9 cellular contexts compared by ENCODE assay signal in genomic region chr17:3710951-3711383, GRCh38.
DNase-seq lines count a peak whose midpoint lies in the region; ATAC-seq and TF ChIP-seq lines count a peak whose summit lies in the region.
"Had no signal": no experiment of that assay in that cellular context is flagged by ENCODE, and none has a peak within 500 bp of the region (broad histone marks: within the 10 kb centered on the region; RNA-seq: fewer than 3 reads in every experiment).

No MANE protein-coding gene starts in this region.

- DNase-seq in DMS53 (lab: John Stamatoyannopoulos, UW) (peak; percentile 39), DMS53 treated with DMSO at 0.1 percent for 48 hours (lab: John Stamatoyannopoulos, UW; ENCODE audit: unreplicated experiment) (no peak), NCI-H2081 (lab: John Stamatoyannopoulos, UW) (no peak), HK-2 (ENCODE audit: unreplicated experiment) (no peak)
- DNase-seq in activated naive CD8-positive, alpha-beta T cell treated with anti-CD3 and anti-CD28 coated beads, Interleukin-2, amount 50 U/mL, for 16 hours (ENCODE audit: low read depth, low spot score) = peak; percentile 49
- DNase-seq in stimulated activated CD4-positive, alpha-beta T cell treated with anti-CD3 and anti-CD28 coated beads, Interleukin-15, amount 100 ng/mL, for 1 hour (ENCODE audit: low read depth in 1 of 2, low spot score in 1 of 2) = peak; percentile 13 to 50

- no peaks in the 10 kb centered on the region for H4K20me1 ChIP-seq in SU-DHL-6 (ENCODE audit: low read depth, low read length)

- peak overlapping the region; percentile 29 for H3K4me2 ChIP-seq in SU-DHL-6 (ENCODE audit: low read depth, low read length, poor library complexity, severe bottlenecking)

- peaks cover 7% of the 10 kb centered on the region; the same call in 1 of the 2 replicates for H3K36me3 ChIP-seq in SU-DHL-6 (ENCODE audit: low read length)

- no peak for TF ChIP-seq CTCF in SU-DHL-6 (IDR thresholded peaks at IDR 0.05; ENCODE audit: insufficient read depth, low read length, poor library complexity, severe bottlenecking)

- no peak overlapping the region for H2AFZ ChIP-seq in SU-DHL-6 (ENCODE audit: low read depth, low read length, severe bottlenecking)

- H3K27me3 ChIP-seq in SU-DHL-6 (ENCODE audit: low read length) = no peaks in the 10 kb centered on the region

- H3K4me3 ChIP-seq in SU-DHL-6 (ENCODE audit: insufficient read depth, low read length, poor library complexity, severe bottlenecking) = no peak overlapping the region

- H3K27ac ChIP-seq in SU-DHL-6 (ENCODE audit: low read depth, low read length) = peak overlapping the region; percentile 60
- H3K27ac ChIP-seq: 22Rv1 had no signal

- H3K9ac ChIP-seq in SU-DHL-6 (ENCODE audit: low read length) = no peak overlapping the region

- ATAC-seq in HG03095 (IDR thresholded peaks at IDR 0.05; ENCODE audit: unreplicated experiment) = peak; percentile 84

- peaks cover 21% of the 10 kb centered on the region for H3F3A ChIP-seq in SU-DHL-6 (ENCODE audit: insufficient read depth)

- no peaks in the 10 kb centered on the region for H3K79me2 ChIP-seq in SU-DHL-6 (ENCODE audit: insufficient read depth, low read length)

- no peaks in the 10 kb centered on the region for H3K9me3 ChIP-seq in SU-DHL-6 (ENCODE audit: insufficient read depth, low read length)

- H3K9me2 ChIP-seq in SU-DHL-6 (replicated peaks; ENCODE audit: insufficient read depth, low read length) = no peaks in the 10 kb centered on the region

Comparison
In these comparisons a context has a peak if more than half of its experiments do, and no peak if none do; other contexts are left out.
1. DNase-seq: peak in DMS53 (single experiment), activated naive CD8-positive, alpha-beta T cell treated with anti-CD3 and anti-CD28 coated beads, Interleukin-2, amount 50 U/mL, for 16 hours (single experiment) and stimulated activated CD4-positive, alpha-beta T cell treated with anti-CD3 and anti-CD28 coated beads, Interleukin-15, amount 100 ng/mL, for 1 hour (2 of 2); none in DMS53 treated with DMSO at 0.1 percent for 48 hours (single experiment), NCI-H2081 (0 of 2) and HK-2 (single experiment).